ENCODE assay signal across 9 cellular contexts in genomic region chr14:104968153-104968527, GRCh38. TPM values are rescaled to one million over a fixed set of nuclear protein-coding genes. Genes with fewer than 3 reads are reported as not detected.
A peak's percentile ranks its signal among the peaks of the same experiment; 100 is the strongest.
DNase-seq lines count a peak whose midpoint lies in the region; TF ChIP-seq lines count a peak whose summit lies in the region.
"Had no signal": no experiment of that assay in that cellular context is flagged by ENCODE, and none has a peak within 500 bp of the region (broad histone marks: within the 10 kb centered on the region; RNA-seq: fewer than 3 reads in every experiment).

No MANE protein-coding gene starts in this region.

- H3K27ac ChIP-seq in WERI-Rb-1 (no peak overlapping the region), right atrium auricular region (peak overlapping the region; percentile 55 to 67)

- peak; percentile 72 for DNase-seq in EL
- DNase-seq in WERI-Rb-1 = peak; percentile 62
- DNase-seq in right atrium auricular region (ENCODE audit: low spot score) = peak; percentile 72
- DNase-seq in renal cortical epithelial cell (ENCODE audit: low read depth) = peak; percentile 78
- no peak for DNase-seq in medulla oblongata (ENCODE audit: extremely low spot score)
- no peak for DNase-seq in stimulated activated CD4-positive, alpha-beta T cell treated with anti-CD3 and anti-CD28 coated beads, Interleukin-2, amount 100 ng/mL, for 24 hours
- no peak for DNase-seq in GOT3 (lab: John Stamatoyannopoulos, UW)
- no peak for DNase-seq in activated CD4-positive, alpha-beta T cell treated with anti-CD3 and anti-CD28 coated beads for 48 hours
- DNase-seq: stimulated activated CD4-positive, alpha-beta T cell treated with anti-CD3 and anti-CD28 coated beads, Interleukin-4, amount 100 ng/mL, for 1 hour had no signal

- H3K27me3 ChIP-seq in WERI-Rb-1 (ENCODE audit: insufficient read depth, low read depth, severe bottlenecking) = no peaks in the 10 kb centered on the region
- peaks cover 0 to 4% of the 10 kb centered on the region in 2 donors for H3K27me3 ChIP-seq in right atrium auricular region

- H3K4me1 ChIP-seq in right atrium auricular region = peaks cover 0 to 64% of the 10 kb centered on the region in 2 donors

- H3K4me3 ChIP-seq in WERI-Rb-1 (ENCODE audit: low read depth, low read length) (peak overlapping the region; percentile 21; the same call in 1 of the 2 replicates), right atrium auricular region (peak overlapping the region; percentile 10 to 47)

- no peaks in the 10 kb centered on the region for H3K9me3 ChIP-seq in WERI-Rb-1 (ENCODE audit: severe bottlenecking)
- no peaks in the 10 kb centered on the region for H3K9me3 ChIP-seq in right atrium auricular region

- TF ChIP-seq CTCF in WERI-Rb-1 (IDR thresholded peaks at IDR 0.05; ENCODE audit: low read depth, low read length) = no peak
- TF ChIP-seq CTCF in right atrium auricular region (IDR thresholded peaks at IDR 0.05) = no peak

- no peaks in the 10 kb centered on the region for H3K36me3 ChIP-seq in WERI-Rb-1
- H3K36me3 ChIP-seq in right atrium auricular region = no peaks in the 10 kb centered on the region

RNA-seq across cellular contexts. Expression of gene AHNAK2, which starts 10.0 kb away (rescaled TPM):
- total RNA-seq in right atrium auricular region = 10 to 100 TPM in 1 of 2 donors, 1 to 10 TPM in 1; 5.7 to 11.8 TPM
- total RNA-seq in renal cortical epithelial cell = 33.2 and 60.5 TPM in 2 replicates

RNA-seq across cellular contexts. Expression of gene CLBA1, which starts 17.4 kb away (rescaled TPM):
- total RNA-seq in right atrium auricular region = 1 to 10 TPM; 2.0 to 2.2 TPM
- 8.7 and 17.8 TPM in 2 replicates for total RNA-seq in renal cortical epithelial cell

RNA-seq across cellular contexts. Expression of gene PLD4, which starts 43.5 kb away (rescaled TPM):
- total RNA-seq in right atrium auricular region (under 1 TPM in 1 of 2 donors, not detected in 1; 0.08 TPM), renal cortical epithelial cell (0.05 TPM in 1 of 2 replicates, not detected in the other)

RNA-seq across cellular contexts. Expression of gene CDCA4, which starts 52.7 kb away (rescaled TPM):
- total RNA-seq in right atrium auricular region (1 to 10 TPM; 3.3 to 5.1 TPM), renal cortical epithelial cell (8.8 and 43.6 TPM in 2 replicates)

Comparison
In these comparisons a context has a peak if more than half of its experiments do, and no peak if none do; other contexts are left out.
1. DNase-seq: peak in EL (single experiment), WERI-Rb-1 (single experiment), right atrium auricular region (single experiment) and renal cortical epithelial cell (single experiment); none in medulla oblongata (single experiment), stimulated activated CD4-positive, alpha-beta T cell treated with anti-CD3 and anti-CD28 coated beads, Interleukin-2, amount 100 ng/mL, for 24 hours (0 of 2), GOT3 (single experiment) and activated CD4-positive, alpha-beta T cell treated with anti-CD3 and anti-CD28 coated beads for 48 hours (single experiment).